In genomic region chrX:106769288-106769687, GRCh38 we compare ENCODE assay signal across 2 cellular contexts. TPM values are rescaled to one million over a fixed set of nuclear protein-coding genes. Genes with fewer than 3 reads are reported as not detected.
"Had no signal": no experiment of that assay in that cellular context is flagged by ENCODE, and none has a peak within 500 bp of the region (broad histone marks: within the 10 kb centered on the region; RNA-seq: fewer than 3 reads in every experiment).

No MANE protein-coding gene starts in this region.

RNA-seq across cellular contexts. Expression of gene RNF128, which starts 42.8 kb away (rescaled TPM):
- polyA plus RNA-seq: IgD-negative memory B cell, K562 had no signal
